Comparison of ENCODE assay signal across 15 cellular contexts in genomic region chr14:81166126-81166525, GRCh38. TPM values are rescaled to one million over a fixed set of nuclear protein-coding genes. Genes with fewer than 3 reads are reported as not detected.
DNase-seq lines count a peak whose midpoint lies in the region; ATAC-seq and TF ChIP-seq lines count a peak whose summit lies in the region.
"Had no signal": no experiment of that assay in that cellular context is flagged by ENCODE, and none has a peak within 500 bp of the region (broad histone marks: within the 10 kb centered on the region; RNA-seq: fewer than 3 reads in every experiment).

No MANE protein-coding gene starts in this region.

- in situ Hi-C loops in SK-MEL-5 (cut with HindIII; ENCODE audit: low pct_unique_long_range_greater_than_20kb, low sequenced_read_pairs): no loop called here

- H3K9ac ChIP-seq in smooth muscle cell (ENCODE audit: low read depth): no peak overlapping the region
- H3K9ac ChIP-seq: GM23248 had no signal

- no peak for TF ChIP-seq POLR2A in GM18505 (IDR thresholded peaks at IDR 0.05; ENCODE audit: borderline replicate concordance, extremely low read depth, insufficient read depth, insufficient read length)

- H2AFZ ChIP-seq in smooth muscle cell (ENCODE audit: low read depth): no peak overlapping the region
- H2AFZ ChIP-seq: GM23248 had no signal

- no peaks in the 10 kb centered on the region for H4K20me1 ChIP-seq in smooth muscle cell (ENCODE audit: low read depth)

- no peak for ATAC-seq in HG02763 (IDR thresholded peaks at IDR 0.05; ENCODE audit: unreplicated experiment)
- ATAC-seq in GM18505 (IDR thresholded peaks at IDR 0.05; ENCODE audit: unreplicated experiment): no peak
- ATAC-seq in left lobe of liver: no peak

- H3F3A ChIP-seq in smooth muscle cell (ENCODE audit: low read depth): no peaks in the 10 kb centered on the region

- DNase-seq in SK-MEL-5 (ENCODE audit: low read depth, low spot score) (peak; percentile 92), foreskin melanocyte (peak; percentile 89), pons (ENCODE audit: low spot score) (peak; percentile 72), smooth muscle cell (lab: John Stamatoyannopoulos, UW; ENCODE audit: unreplicated experiment) (no peak), left lobe of liver (ENCODE audit: low spot score) (no peak)
- DNase-seq: ACHN; BE2C; C1 segment of cervical spinal cord; Caco-2; CD4-positive, CD25-positive, alpha-beta regulatory T cell; CD8-positive, alpha-beta memory T cell; GM23248 had no signal

- no peaks in the 10 kb centered on the region for H3K79me2 ChIP-seq in smooth muscle cell (ENCODE audit: low read depth)

- no peak overlapping the region for H3K4me2 ChIP-seq in smooth muscle cell

- H3K27ac ChIP-seq in smooth muscle cell (ENCODE audit: low read depth): no peak overlapping the region
- H3K27ac ChIP-seq: GM23248 had no signal

- peaks cover 5% of the 10 kb centered on the region for H3K4me1 ChIP-seq in smooth muscle cell (ENCODE audit: low read depth)
- H3K4me1 ChIP-seq: Caco-2 had no signal

- no peaks in the 10 kb centered on the region for H3K9me3 ChIP-seq in smooth muscle cell (replicated peaks; ENCODE audit: low read depth)
- H3K9me3 ChIP-seq: BE2C, Caco-2, HAP-1 had no signal

- H3K27me3 ChIP-seq in smooth muscle cell (ENCODE audit: low read depth): no peaks in the 10 kb centered on the region
- H3K27me3 ChIP-seq: BE2C had no signal

- WGBS in smooth muscle cell (ENCODE audit: low lambda C conversion rate): 82% methylated on average over 2 of the region's 2 CpGs

- TF ChIP-seq CTCF in smooth muscle cell (IDR thresholded peaks at IDR 0.05; ENCODE audit: borderline replicate concordance, insufficient read depth, poor library complexity, severe bottlenecking): no peak

- H3K4me3 ChIP-seq in smooth muscle cell: no peak overlapping the region
- H3K4me3 ChIP-seq: GM23248, HAP-1 had no signal

- no peaks in the 10 kb centered on the region for H3K36me3 ChIP-seq in smooth muscle cell (ENCODE audit: low read depth)
- H3K36me3 ChIP-seq: BE2C, HAP-1 had no signal

RNA-seq across cellular contexts. Expression of gene GTF2A1, which starts 54.6 kb away (rescaled TPM):
- 32.0 and 35.2 TPM in 2 replicates for total RNA-seq in SK-MEL-5 (2014; rRNA removed; shearing (Covaris generic))
- polyA plus RNA-seq in SK-MEL-5 (2015; cell fraction: cytosol; rRNA removed): 18.5 and 25.1 TPM in 2 replicates
- polyA plus RNA-seq in SK-MEL-5 (2015; cell fraction: nucleus; rRNA removed): 9.3 and 9.6 TPM in 2 replicates
- total RNA-seq in smooth muscle cell: 39.4 and 40.7 TPM in 2 replicates
- 4.0 and 4.7 TPM in 2 replicates for polyA plus RNA-seq in smooth muscle cell
- total RNA-seq in left lobe of liver: 11.1 TPM

Comparison
In these comparisons a context has a peak if more than half of its experiments do, and no peak if none do; other contexts are left out.
1. DNase-seq: peak in SK-MEL-5 (single experiment), foreskin melanocyte (single experiment) and pons (single experiment); none in smooth muscle cell (single experiment) and left lobe of liver (single experiment).